15 cellular contexts compared by ENCODE assay signal in genomic region chr14:102540310-102541028, GRCh38. TPM values are rescaled to one million over a fixed set of nuclear protein-coding genes. Genes with fewer than 3 reads are reported as not detected.
DNase-seq lines count a peak whose midpoint lies in the region; ATAC-seq and TF ChIP-seq lines count a peak whose summit lies in the region.
"Had no signal": no experiment of that assay in that cellular context is flagged by ENCODE, and none has a peak within 500 bp of the region (broad histone marks: within the 10 kb centered on the region; RNA-seq: fewer than 3 reads in every experiment).

No MANE protein-coding gene starts in this region.

- no peak overlapping the region for H3K4ac ChIP-seq in trophoblast cell (ENCODE audit: low read depth, low read length)

- in situ Hi-C loops in mammary epithelial cell (cut with MboI; ENCODE audit: low sequenced_read_pairs in 2 of 2), result no loop called here

- no peak overlapping the region for H2BK12ac ChIP-seq in trophoblast cell (ENCODE audit: low read length)

- H4K91ac ChIP-seq in trophoblast cell (ENCODE audit: low read depth, low read length), result no peak overlapping the region

- H3K4me3 Mint-ChIP-seq in stimulated activated memory B cell treated with anti-CD40 and anti-IgM and Interleukin-4, amounts not matched to agents 10 μg/mL and 1 μg/mL and 100 μg/mL, for 72 hours, result no peak overlapping the region
- H3K4me3 Mint-ChIP-seq: activated naive CD4-positive, alpha-beta T cell treated with anti-CD3 and anti-CD28 coated beads, Interleukin-2, amount 10 ng/mL, durations not matched to agents 7 days and 5 days had no signal

- no peak overlapping the region for H3K18ac ChIP-seq in trophoblast cell (ENCODE audit: low read length)

- TF ChIP-seq CTCF in mammary epithelial cell (conservative IDR thresholded peaks at IDR 0.05 in 1 of 2, IDR thresholded peaks at IDR 0.05 in 1 of 2; ENCODE audit: extremely low read depth in 1 of 2, insufficient read depth in 1 of 2, low read depth in 1 of 2, low read length in 2 of 2) (no peak), tibial artery (IDR thresholded peaks at IDR 0.05) (no peak)

- no peak overlapping the region for H2AK5ac ChIP-seq in trophoblast cell (ENCODE audit: low read length)

- CTCF ChIA-PET in mammary epithelial cell (lab: Charles Lee; ENCODE audit: low non-redundant PET), result no interaction called here

- H3K4me2 ChIP-seq in mammary epithelial cell (ENCODE audit: insufficient read depth, low read depth, low read length) (peak overlapping the region; percentile 25), trophoblast cell (ENCODE audit: low read length) (no peak overlapping the region)

- no peak overlapping the region for H2BK120ac ChIP-seq in trophoblast cell (ENCODE audit: insufficient read depth, low read length, poor library complexity)

- no peak overlapping the region for H4K8ac ChIP-seq in trophoblast cell (ENCODE audit: low read depth, low read length)

- peaks cover 14% of the 10 kb centered on the region for H3K79me1 ChIP-seq in trophoblast cell (ENCODE audit: low read length)

- H4K12ac ChIP-seq in trophoblast cell (ENCODE audit: low read depth, low read length), result no peak overlapping the region

- H3K36me3 ChIP-seq in mammary epithelial cell (ENCODE audit: insufficient read depth, low read length) (no peaks in the 10 kb centered on the region), trophoblast cell (ENCODE audit: control insufficient read depth in 1 of 2, insufficient read depth in 2 of 2, low read length in 2 of 2) (no peaks in the 10 kb centered on the region), tibial artery (no peaks in the 10 kb centered on the region)
- H3K36me3 ChIP-seq: neutrophil, spleen had no signal

- H3K9me3 Mint-ChIP-seq in stimulated activated memory B cell treated with anti-CD40 and anti-IgM and Interleukin-4, amounts not matched to agents 10 μg/mL and 1 μg/mL and 100 μg/mL, for 72 hours, result no peaks in the 10 kb centered on the region
- H3K9me3 Mint-ChIP-seq: activated naive CD4-positive, alpha-beta T cell treated with anti-CD3 and anti-CD28 coated beads, Interleukin-2, amount 10 ng/mL, durations not matched to agents 7 days and 5 days had no signal

- H3K4me3 ChIP-seq in mammary epithelial cell (replicated peaks in 1 of 3; ENCODE audit: insufficient read depth in 1 of 3, low read depth in 2 of 3, low read length in 3 of 3) (no peak overlapping the region), trophoblast cell (ENCODE audit: low read depth, low read length) (no peak overlapping the region), tibial artery (no peak overlapping the region)
- H3K4me3 ChIP-seq: spleen, testis had no signal

- dilution Hi-C loops in mammary epithelial cell (cut with HindIII; ENCODE audit: low sequenced_read_pairs), result loop anchor here (5.0 kb wide), 1 partner anchor 47 kb away; no protein-coding TSS in a partner anchor

- H3K27me3 ChIP-seq in mammary epithelial cell (ENCODE audit: insufficient read depth, low read length), result no peaks in the 10 kb centered on the region
- H3K27me3 ChIP-seq in trophoblast cell (ENCODE audit: insufficient read depth, low read length), result no peaks in the 10 kb centered on the region
- H3K27me3 ChIP-seq in tibial artery, result peaks cover 0 to 66% of the 10 kb centered on the region in 2 donors
- H3K27me3 ChIP-seq: testis had no signal

- no peak overlapping the region for H3K27ac ChIP-seq in mammary epithelial cell (ENCODE audit: insufficient read depth, low read depth, low read length)
- no peak overlapping the region for H3K27ac ChIP-seq in trophoblast cell (ENCODE audit: low read depth, low read length)
- no peak overlapping the region for H3K27ac ChIP-seq in tibial artery
- H3K27ac ChIP-seq: neutrophil had no signal

- H3K4me1 ChIP-seq in mammary epithelial cell (ENCODE audit: insufficient read depth, low read length), result peaks cover 34% of the 10 kb centered on the region
- peaks cover 19 to 22% of the 10 kb centered on the region in 2 experiments for H3K4me1 ChIP-seq in trophoblast cell (ENCODE audit: control insufficient read depth in 1 of 2, insufficient read depth in 2 of 2, low read length in 2 of 2)
- H3K4me1 ChIP-seq in tibial artery, result peaks cover 0 to 20% (median 0%) of the 10 kb centered on the region in 4 donors

- peaks cover 11% of the 10 kb centered on the region for H3K4me1 Mint-ChIP-seq in stimulated activated memory B cell treated with anti-CD40 and anti-IgM and Interleukin-4, amounts not matched to agents 10 μg/mL and 1 μg/mL and 100 μg/mL, for 72 hours

- H3K9me3 ChIP-seq in mammary epithelial cell (replicated peaks; ENCODE audit: insufficient read depth, low read length), result no peaks in the 10 kb centered on the region
- H3K9me3 ChIP-seq in trophoblast cell (ENCODE audit: insufficient read depth, low read depth, low read length), result peaks cover 1% of the 10 kb centered on the region
- H3K9me3 ChIP-seq in tibial artery, result no peaks in the 10 kb centered on the region
- H3K9me3 ChIP-seq: neutrophil, spleen, testis had no signal

- no peak overlapping the region for H3K14ac ChIP-seq in trophoblast cell (ENCODE audit: low read length)

- H3K36me3 Mint-ChIP-seq in stimulated activated memory B cell treated with anti-CD40 and anti-IgM and Interleukin-4, amounts not matched to agents 10 μg/mL and 1 μg/mL and 100 μg/mL, for 72 hours, result no peaks in the 10 kb centered on the region
- H3K36me3 Mint-ChIP-seq: activated naive CD4-positive, alpha-beta T cell treated with anti-CD3 and anti-CD28 coated beads, Interleukin-2, amount 10 ng/mL, durations not matched to agents 7 days and 5 days had no signal

- H3K27me3 Mint-ChIP-seq in stimulated activated memory B cell treated with anti-CD40 and anti-IgM and Interleukin-4, amounts not matched to agents 10 μg/mL and 1 μg/mL and 100 μg/mL, for 72 hours, result peaks cover 31% of the 10 kb centered on the region

- intact Hi-C loops in mammary epithelial cell (cut with micrococcal nuclease) (loop anchor here (5.0 kb wide), 1 partner anchor 52 kb away; the partner anchor contains the start of gene RCOR1), tibial artery (cut with DNase I; ENCODE audit: low total_unique reads) (no loop called here)

- H3K27ac Mint-ChIP-seq in stimulated activated memory B cell treated with anti-CD40 and anti-IgM and Interleukin-4, amounts not matched to agents 10 μg/mL and 1 μg/mL and 100 μg/mL, for 72 hours, result no peak overlapping the region
- H3K27ac Mint-ChIP-seq: activated naive CD4-positive, alpha-beta T cell treated with anti-CD3 and anti-CD28 coated beads, Interleukin-2, amount 10 ng/mL, durations not matched to agents 7 days and 5 days had no signal

- 51% methylated on average over 13 of the region's 29 CpGs for WGBS in mammary epithelial cell (ENCODE audit: low coverage, missing lambda C conversion rate)
- no CpG with 5 or more reads among the region's 29 CpGs for WGBS in trophoblast cell (ENCODE audit: extremely low coverage, insufficient coverage, insufficient read length)

- H3K23ac ChIP-seq in trophoblast cell (ENCODE audit: low read length), result no peak overlapping the region

- H2BK5ac ChIP-seq in trophoblast cell (ENCODE audit: low read depth, low read length, poor library complexity), result no peak overlapping the region

- BruUV-seq in mammary epithelial cell (replicated peaks; lab: Mats Ljungman, UMichigan), result no TSS peak

- no peaks in the 10 kb centered on the region for H4K20me1 ChIP-seq in mammary epithelial cell (ENCODE audit: insufficient read depth, low read length)

- DNase-seq in NCI-H1417 (lab: John Stamatoyannopoulos, UW), result peak in 2 of 3 experiments; percentile 78 to 90
- no peak for DNase-seq in NCI-H1417 treated with DMSO at 0.1 percent for 48 hours (lab: John Stamatoyannopoulos, UW)
- DNase-seq in NCI-H2171 treated with DMSO at 0.1 percent for 48 hours (lab: John Stamatoyannopoulos, UW), result peak; percentile 97
- no peak for DNase-seq in mammary epithelial cell
- DNase-seq in trophoblast cell, result peak; percentile 98
- no peak for DNase-seq in tibial artery
- no peak for DNase-seq in LoVo (ENCODE audit: low spot score)
- DNase-seq: activated naive CD4-positive, alpha-beta T cell treated with anti-CD3 and anti-CD28 coated beads, Interleukin-2, amount 10 ng/mL, durations not matched to agents 7 days and 5 days; central memory CD4-positive, alpha-beta T cell; Karpas-422; NCI-H774; spleen had no signal

- H2AFZ ChIP-seq in mammary epithelial cell (ENCODE audit: low read depth, low read length) (peak overlapping the region; percentile 65), trophoblast cell (ENCODE audit: insufficient read depth, low read length, poor library complexity) (no peak overlapping the region)

- H3K9ac ChIP-seq in mammary epithelial cell (ENCODE audit: insufficient read depth, low read length) (no peak overlapping the region), trophoblast cell (ENCODE audit: low read length) (no peak overlapping the region)

- ATAC-seq in stimulated activated memory B cell treated with anti-CD40 and anti-IgM and Interleukin-4, amounts not matched to agents 10 μg/mL and 1 μg/mL and 100 μg/mL, for 72 hours, result no peak

- H3K79me2 ChIP-seq in mammary epithelial cell (ENCODE audit: insufficient read depth, low read length) (no peaks in the 10 kb centered on the region), trophoblast cell (ENCODE audit: control insufficient read depth, insufficient read depth, low read length, poor library complexity) (peaks cover 6% of the 10 kb centered on the region)

RNA-seq across cellular contexts. Expression of gene ANKRD9, which starts 30.9 kb away (rescaled TPM):
- total RNA-seq in mammary epithelial cell, result 10 to 100 TPM; 11.8 to 24.0 TPM
- polyA plus RNA-seq in mammary epithelial cell, result 8.8 TPM
- 8.6 TPM for polyA minus RNA-seq in mammary epithelial cell
- polyA plus RNA-seq in trophoblast cell (2013), result 9.8 and 10.1 TPM in 2 replicates

RNA-seq across cellular contexts. Expression of gene RCOR1, which starts 52.0 kb away (rescaled TPM):
- 10 to 100 TPM; 18.7 to 45.6 TPM for total RNA-seq in mammary epithelial cell
- 24.6 TPM for polyA plus RNA-seq in mammary epithelial cell
- 40.4 TPM for polyA minus RNA-seq in mammary epithelial cell
- polyA plus RNA-seq in trophoblast cell (2013), result 39.7 and 41.7 TPM in 2 replicates

Comparison
In these comparisons a context has a peak if more than half of its experiments do, and no peak if none do; other contexts are left out.
1. DNase-seq: peak in NCI-H1417 (2 of 3), NCI-H2171 treated with DMSO at 0.1 percent for 48 hours (single experiment) and trophoblast cell (2 of 2); none in NCI-H1417 treated with DMSO at 0.1 percent for 48 hours (single experiment), mammary epithelial cell (single experiment), tibial artery (0 of 2) and LoVo (single experiment).